ENCODE assay signal across 9 cellular contexts in the genomic region with DNA sequence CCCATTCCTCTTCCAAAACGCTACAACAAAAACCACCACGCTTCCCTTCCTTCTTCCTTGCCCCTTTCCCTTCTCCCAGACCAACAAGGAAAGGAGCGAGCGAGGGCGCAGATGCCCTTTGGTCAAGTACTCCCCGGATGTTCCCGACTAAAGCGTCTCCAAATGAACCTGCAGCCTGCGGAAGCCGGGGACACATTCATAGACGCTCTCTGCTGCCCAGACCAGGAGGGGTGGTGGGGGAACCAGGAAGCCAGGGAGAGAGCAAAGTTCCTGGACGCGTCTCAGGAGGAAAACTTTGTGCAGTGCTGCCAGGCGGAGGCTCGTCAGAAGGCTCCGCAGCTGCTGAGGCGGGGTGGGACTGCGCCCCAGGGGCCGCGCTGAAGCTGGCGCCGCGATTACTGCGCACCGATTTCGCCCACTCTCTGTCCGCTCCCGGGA. TPM values are rescaled to one million over a fixed set of nuclear protein-coding genes. Genes with fewer than 3 reads are reported as not detected.
DNase-seq lines count a peak whose midpoint lies in the region; TF ChIP-seq lines count a peak whose summit lies in the region.
"Had no signal": no experiment of that assay in that cellular context is flagged by ENCODE, and none has a peak within 500 bp of the region (broad histone marks: within the 10 kb centered on the region; RNA-seq: fewer than 3 reads in every experiment).

No MANE protein-coding gene starts in this region.

- peak overlapping the region in 1 of 2 donors; percentile 50 for H3K9ac ChIP-seq in colonic mucosa (ENCODE audit: low read depth in 2 of 2, low read length in 2 of 2)

- no peak for TF ChIP-seq EP300 in transverse colon (IDR thresholded peaks at IDR 0.05; ENCODE audit: low read depth)

- TF ChIP-seq CTCF in colonic mucosa (IDR thresholded peaks at IDR 0.05) (no peak), lower leg skin (IDR thresholded peaks at IDR 0.05) (no peak), transverse colon (IDR thresholded peaks at IDR 0.05) (no peak)

- in situ Hi-C loops in transverse colon (cut with MboI; ENCODE audit: low pct_ligation_motif_present in 1 of 4, low pct_unique_long_range_greater_than_20kb in 1 of 4, low sequenced_read_pairs in 3 of 4) = no loop called here

- peaks cover 21% of the 10 kb centered on the region for H3K27me3 ChIP-seq in colonic mucosa
- peaks cover 42% of the 10 kb centered on the region for H3K27me3 ChIP-seq in transverse colon

- H3K4me1 ChIP-seq in colonic mucosa (no peaks in the 10 kb centered on the region), transverse colon (peaks cover 0 to 15% (median 7%) of the 10 kb centered on the region in 4 donors)

- H3K4me3 ChIP-seq in colonic mucosa (peak overlapping the region; percentile 39), lower leg skin (ENCODE audit: low read depth, poor library complexity, severe bottlenecking) (peak overlapping the region; percentile 35), transverse colon (peak overlapping the region; percentile 31 to 62 (median 34))

- no peaks in the 10 kb centered on the region for H3K9me3 ChIP-seq in colonic mucosa
- H3K9me3 ChIP-seq in transverse colon = no peaks in the 10 kb centered on the region

- 1% methylated on average over 28 of the region's 28 CpGs for WGBS in lower leg skin, 2 donors
- WGBS in transverse colon (ENCODE audit: low coverage in 1 of 2), 2 donors = 0 to 2% methylated on average over 3 to 27 of the region's 28 CpGs

- H3K27ac ChIP-seq in colonic mucosa (peak overlapping the region; percentile 12), transverse colon (peak overlapping the region; percentile 49 to 71 (median 58))

- H3K36me3 ChIP-seq in colonic mucosa (no peaks in the 10 kb centered on the region), transverse colon (no peaks in the 10 kb centered on the region)

- intact Hi-C loops in colonic mucosa (cut with DNase I) (no loop called here), lower leg skin (cut with DNase I; ENCODE audit: low total_unique reads) (no loop called here), transverse colon (cut with DNase I; ENCODE audit: low total_unique reads) (loop anchor here (5.0 kb wide), 1 partner anchor 941 kb away; no protein-coding TSS in a partner anchor)

- DNase-seq in ELR (ENCODE audit: low read depth) (peak; percentile 75), H4 (ENCODE audit: low spot score) (peak; percentile 41), M059J (ENCODE audit: low read depth) (peak; percentile 83), colonic mucosa (peak; percentile 21), lower leg skin (ENCODE audit: low spot score in 2 of 2) (peak; percentile 29 to 88), transverse colon (peak; percentile 8), SIG-M5 treated with dmso at 0.1 percent for 504 hours (lab: John Stamatoyannopoulos, UW; ENCODE audit: unreplicated experiment) (no peak)
- no peak for DNase-seq in activated naive CD4-positive, alpha-beta T cell treated with anti-CD3 and anti-CD28 coated beads, Interleukin-2, amount 50 U/mL, for 16 hours

- TF ChIP-seq POLR2A in lower leg skin (IDR thresholded peaks at IDR 0.05) (no peak), transverse colon (IDR thresholded peaks at IDR 0.05) (no peak)

RNA-seq across cellular contexts. Expression of a gene that starts 0.8 kb away (rescaled TPM):
- total RNA-seq in H4 (2014; rRNA removed; shearing (Covaris generic)) = 35.3 and 58.8 TPM in 2 replicates
- 8.1 and 9.2 TPM in 2 replicates for total RNA-seq in M059J (2014; rRNA removed; shearing (Covaris generic))
- total RNA-seq in colonic mucosa (1 to 10 TPM in 1 of 2 donors, under 1 TPM in 1; 0.86 to 2.6 TPM), lower leg skin (1 to 10 TPM; 2.4 to 4.7 (median 2.7) TPM), transverse colon (1 to 10 TPM in 3 of 4 donors, not detected in 1; 1.4 to 1.6 (median 1.5) TPM)
- total RNA-seq: T-helper 1 cell treated with Interleukin-12 subunit alpha and Interleukin-12 subunit beta and Interleukin-4 antibody, amounts not matched to agents 30 ng/mL and 1 ng/mL, for 36 hours had no signal

Comparison
In these comparisons a context has a peak if more than half of its experiments do, and no peak if none do; other contexts are left out.
1. DNase-seq: peak in ELR (single experiment), H4 (single experiment), M059J (single experiment), colonic mucosa (single experiment), lower leg skin (2 of 2) and transverse colon (single experiment); none in SIG-M5 treated with dmso at 0.1 percent for 504 hours (single experiment) and activated naive CD4-positive, alpha-beta T cell treated with anti-CD3 and anti-CD28 coated beads, Interleukin-2, amount 50 U/mL, for 16 hours (single experiment).
2. Peak in every context shown above with its lines, with median percentiles within 50 percentile points of each other: H3K4me3 ChIP-seq.